11 cellular contexts compared by ENCODE assay signal in the genomic region with DNA sequence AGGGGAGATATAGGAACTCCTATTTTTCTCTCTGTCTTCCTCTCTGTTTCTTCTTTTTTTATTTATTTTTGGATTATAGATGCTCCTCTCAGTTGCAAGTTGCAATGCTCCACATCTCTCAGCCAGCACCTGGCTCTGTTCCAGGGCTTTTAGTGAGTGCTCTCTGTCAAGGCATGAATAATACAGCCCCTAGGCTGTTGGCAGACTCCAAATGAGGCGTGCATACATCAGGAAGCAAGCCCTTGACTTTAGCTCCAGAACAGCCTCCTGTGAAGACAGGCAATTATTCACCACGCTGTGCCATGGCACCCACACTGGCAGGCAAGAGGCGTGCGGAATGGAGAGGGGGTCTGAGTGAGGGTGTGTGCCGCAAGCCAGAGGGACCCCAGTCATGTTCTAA.
A peak's percentile ranks its signal among the peaks of the same experiment; 100 is the strongest.
DNase-seq lines count a peak whose midpoint lies in the region; ATAC-seq lines count a peak whose summit lies in the region.
"Had no signal": no experiment of that assay in that cellular context is flagged by ENCODE, and none has a peak within 500 bp of the region (broad histone marks: within the 10 kb centered on the region; RNA-seq: fewer than 3 reads in every experiment).

No MANE protein-coding gene starts in this region.

- DNase-seq in Ammon's horn (ENCODE audit: low spot score): peak; percentile 78
- peak; percentile 65 for DNase-seq in NCI-H146 treated with DMSO at 0.1 percent for 48 hours (lab: John Stamatoyannopoulos, UW; ENCODE audit: unreplicated experiment)
- DNase-seq in SK-N-MC (ENCODE audit: low read depth, low spot score): peak; percentile 94
- DNase-seq in hippocampal formation (lab: John Stamatoyannopoulos, UW): peak; percentile 39 to 68
- no peak for DNase-seq in NCI-H524 treated with DMSO at 0.1 percent for 48 hours (lab: John Stamatoyannopoulos, UW)
- no peak for DNase-seq in activated naive CD8-positive, alpha-beta T cell treated with anti-CD3 and anti-CD28 coated beads, Interleukin-2, amount 50 U/mL, for 24 hours
- DNase-seq: small intestine, WERI-Rb-1 had no signal

- H3K4me3 Mint-ChIP-seq in activated naive CD8-positive, alpha-beta T cell treated with anti-CD3 and anti-CD28 coated beads, Interleukin-2, amount 50 U/mL, for 24 hours: no peak overlapping the region

- ATAC-seq in GM19328 (IDR thresholded peaks at IDR 0.05; ENCODE audit: unreplicated experiment): no peak
- ATAC-seq in activated naive CD8-positive, alpha-beta T cell treated with anti-CD3 and anti-CD28 coated beads, Interleukin-2, amount 50 U/mL, for 24 hours: no peak
- ATAC-seq in HG02852 (IDR thresholded peaks at IDR 0.05; ENCODE audit: unreplicated experiment): no peak

- no peaks in the 10 kb centered on the region for H3K27me3 Mint-ChIP-seq in activated naive CD8-positive, alpha-beta T cell treated with anti-CD3 and anti-CD28 coated beads, Interleukin-2, amount 50 U/mL, for 24 hours

- H3K27ac Mint-ChIP-seq in activated naive CD8-positive, alpha-beta T cell treated with anti-CD3 and anti-CD28 coated beads, Interleukin-2, amount 50 U/mL, for 24 hours: no peak overlapping the region

- no peak overlapping the region for H3K9ac ChIP-seq in SK-N-MC (ENCODE audit: insufficient read length)

- no peaks in the 10 kb centered on the region for H3K4me1 Mint-ChIP-seq in activated naive CD8-positive, alpha-beta T cell treated with anti-CD3 and anti-CD28 coated beads, Interleukin-2, amount 50 U/mL, for 24 hours

- H3K27ac ChIP-seq in SK-N-MC: no peak overlapping the region
- H3K27ac ChIP-seq: adrenal gland, WERI-Rb-1 had no signal

- H3K36me3 ChIP-seq in SK-N-MC (ENCODE audit: insufficient read depth, low read length): no peaks in the 10 kb centered on the region
- H3K36me3 ChIP-seq: adrenal gland, WERI-Rb-1 had no signal

- no peaks in the 10 kb centered on the region for H3K9me3 ChIP-seq in SK-N-MC (ENCODE audit: low read depth, low read length)
- H3K9me3 ChIP-seq: adrenal gland had no signal

- peak overlapping the region; percentile 54 for H3K4me3 ChIP-seq in SK-N-MC
- H3K4me3 ChIP-seq: adrenal gland had no signal

- H3K9me3 Mint-ChIP-seq in activated naive CD8-positive, alpha-beta T cell treated with anti-CD3 and anti-CD28 coated beads, Interleukin-2, amount 50 U/mL, for 24 hours: no peaks in the 10 kb centered on the region

- H3K36me3 Mint-ChIP-seq in activated naive CD8-positive, alpha-beta T cell treated with anti-CD3 and anti-CD28 coated beads, Interleukin-2, amount 50 U/mL, for 24 hours (ENCODE audit: low read depth): no peaks in the 10 kb centered on the region

Comparison
In these comparisons a context has a peak if more than half of its experiments do, and no peak if none do; other contexts are left out.
1. DNase-seq: peak in Ammon's horn (single experiment), NCI-H146 treated with DMSO at 0.1 percent for 48 hours (single experiment), SK-N-MC (single experiment) and hippocampal formation (2 of 2); none in NCI-H524 treated with DMSO at 0.1 percent for 48 hours (single experiment) and activated naive CD8-positive, alpha-beta T cell treated with anti-CD3 and anti-CD28 coated beads, Interleukin-2, amount 50 U/mL, for 24 hours (single experiment).